1 cellular context compared by ENCODE assay signal in genomic region chr1:156689035-156689959, GRCh38.
TF ChIP-seq lines count a peak whose summit lies in the region.

No MANE protein-coding gene starts in this region.

TF ChIP-seq in K562, 482 proteins besides CTCF, POLR2A, EP300 and RAD21 (continued from another document and continues in another):
- no peak for TF ChIP-seq NCOA6 (IDR thresholded peaks at IDR 0.05)
- no peak for TF ChIP-seq U2AF1 (optimal IDR thresholded peaks at IDR 0.05; ENCODE audit: low read depth, low read length)
- TF ChIP-seq RERE (CRISPR knock-in tag; IDR thresholded peaks at IDR 0.05; ENCODE audit: borderline replicate concordance) = peak; percentile 65; the same call in 1 of the 2 replicates
- no peak for TF ChIP-seq YBX1 (IDR thresholded peaks at IDR 0.05)
- peak in 1 of 2 experiments; percentile 21; a peak in 1 of 4 replicates for TF ChIP-seq ARNT (IDR thresholded peaks at IDR 0.05)
- TF ChIP-seq KLF16 (IDR thresholded peaks at IDR 0.05) = 0 out of 2 replicates have a peak, but pooled peaks have one; percentile 11
- TF ChIP-seq, protein P1, sequence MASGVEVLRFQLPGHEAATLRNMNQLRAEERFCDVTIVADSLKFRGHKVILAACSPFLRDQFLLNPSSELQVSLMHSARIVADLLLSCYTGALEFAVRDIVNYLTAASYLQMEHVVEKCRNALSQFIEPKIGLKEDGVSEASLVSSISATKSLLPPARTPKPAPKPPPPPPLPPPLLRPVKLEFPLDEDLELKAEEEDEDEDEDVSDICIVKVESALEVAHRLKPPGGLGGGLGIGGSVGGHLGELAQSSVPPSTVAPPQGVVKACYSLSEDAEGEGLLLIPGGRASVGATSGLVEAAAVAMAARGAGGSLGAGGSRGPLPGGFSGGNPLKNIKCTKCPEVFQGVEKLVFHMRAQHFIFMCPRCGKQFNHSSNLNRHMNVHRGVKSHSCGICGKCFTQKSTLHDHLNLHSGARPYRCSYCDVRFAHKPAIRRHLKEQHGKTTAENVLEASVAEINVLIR (CRISPR knock-in tag; IDR thresholded peaks at IDR 0.05) = no peak
- TF ChIP-seq BMI1 (IDR thresholded peaks at IDR 0.05; ENCODE audit: low read length) = no peak
- TF ChIP-seq ZNF507 (tag; conservative IDR thresholded peaks at IDR 0.05) = no peak
- TF ChIP-seq CREM (IDR thresholded peaks at IDR 0.05; ENCODE audit: low read depth) = no peak
- no peak for TF ChIP-seq SRSF7 (optimal IDR thresholded peaks at IDR 0.05; ENCODE audit: low read depth, low read length)
- TF ChIP-seq SMAD2 (IDR thresholded peaks at IDR 0.05; ENCODE audit: low read depth, low read length) = no peak
- TF ChIP-seq ZC3H4 (CRISPR knock-in tag; IDR thresholded peaks at IDR 0.05; ENCODE audit: borderline replicate concordance) = no peak
- 0 out of 2 replicates have a peak, but pooled peaks have one; percentile 35 for TF ChIP-seq CREB3L1 (IDR thresholded peaks at IDR 0.05; ENCODE audit: borderline replicate concordance, low read depth)
- TF ChIP-seq ZBED1 (IDR thresholded peaks at IDR 0.05) = no peak
- 0 out of 4 replicates have a peak, but pooled peaks of 1 of the 2 experiments have one; percentile 9 for TF ChIP-seq TBL1XR1 (IDR thresholded peaks at IDR 0.05; ENCODE audit: low read length in 2 of 2)
- no peak for TF ChIP-seq GATA2 (CRISPR knock-in tag; IDR thresholded peaks at IDR 0.05)
- TF ChIP-seq, protein P2, sequence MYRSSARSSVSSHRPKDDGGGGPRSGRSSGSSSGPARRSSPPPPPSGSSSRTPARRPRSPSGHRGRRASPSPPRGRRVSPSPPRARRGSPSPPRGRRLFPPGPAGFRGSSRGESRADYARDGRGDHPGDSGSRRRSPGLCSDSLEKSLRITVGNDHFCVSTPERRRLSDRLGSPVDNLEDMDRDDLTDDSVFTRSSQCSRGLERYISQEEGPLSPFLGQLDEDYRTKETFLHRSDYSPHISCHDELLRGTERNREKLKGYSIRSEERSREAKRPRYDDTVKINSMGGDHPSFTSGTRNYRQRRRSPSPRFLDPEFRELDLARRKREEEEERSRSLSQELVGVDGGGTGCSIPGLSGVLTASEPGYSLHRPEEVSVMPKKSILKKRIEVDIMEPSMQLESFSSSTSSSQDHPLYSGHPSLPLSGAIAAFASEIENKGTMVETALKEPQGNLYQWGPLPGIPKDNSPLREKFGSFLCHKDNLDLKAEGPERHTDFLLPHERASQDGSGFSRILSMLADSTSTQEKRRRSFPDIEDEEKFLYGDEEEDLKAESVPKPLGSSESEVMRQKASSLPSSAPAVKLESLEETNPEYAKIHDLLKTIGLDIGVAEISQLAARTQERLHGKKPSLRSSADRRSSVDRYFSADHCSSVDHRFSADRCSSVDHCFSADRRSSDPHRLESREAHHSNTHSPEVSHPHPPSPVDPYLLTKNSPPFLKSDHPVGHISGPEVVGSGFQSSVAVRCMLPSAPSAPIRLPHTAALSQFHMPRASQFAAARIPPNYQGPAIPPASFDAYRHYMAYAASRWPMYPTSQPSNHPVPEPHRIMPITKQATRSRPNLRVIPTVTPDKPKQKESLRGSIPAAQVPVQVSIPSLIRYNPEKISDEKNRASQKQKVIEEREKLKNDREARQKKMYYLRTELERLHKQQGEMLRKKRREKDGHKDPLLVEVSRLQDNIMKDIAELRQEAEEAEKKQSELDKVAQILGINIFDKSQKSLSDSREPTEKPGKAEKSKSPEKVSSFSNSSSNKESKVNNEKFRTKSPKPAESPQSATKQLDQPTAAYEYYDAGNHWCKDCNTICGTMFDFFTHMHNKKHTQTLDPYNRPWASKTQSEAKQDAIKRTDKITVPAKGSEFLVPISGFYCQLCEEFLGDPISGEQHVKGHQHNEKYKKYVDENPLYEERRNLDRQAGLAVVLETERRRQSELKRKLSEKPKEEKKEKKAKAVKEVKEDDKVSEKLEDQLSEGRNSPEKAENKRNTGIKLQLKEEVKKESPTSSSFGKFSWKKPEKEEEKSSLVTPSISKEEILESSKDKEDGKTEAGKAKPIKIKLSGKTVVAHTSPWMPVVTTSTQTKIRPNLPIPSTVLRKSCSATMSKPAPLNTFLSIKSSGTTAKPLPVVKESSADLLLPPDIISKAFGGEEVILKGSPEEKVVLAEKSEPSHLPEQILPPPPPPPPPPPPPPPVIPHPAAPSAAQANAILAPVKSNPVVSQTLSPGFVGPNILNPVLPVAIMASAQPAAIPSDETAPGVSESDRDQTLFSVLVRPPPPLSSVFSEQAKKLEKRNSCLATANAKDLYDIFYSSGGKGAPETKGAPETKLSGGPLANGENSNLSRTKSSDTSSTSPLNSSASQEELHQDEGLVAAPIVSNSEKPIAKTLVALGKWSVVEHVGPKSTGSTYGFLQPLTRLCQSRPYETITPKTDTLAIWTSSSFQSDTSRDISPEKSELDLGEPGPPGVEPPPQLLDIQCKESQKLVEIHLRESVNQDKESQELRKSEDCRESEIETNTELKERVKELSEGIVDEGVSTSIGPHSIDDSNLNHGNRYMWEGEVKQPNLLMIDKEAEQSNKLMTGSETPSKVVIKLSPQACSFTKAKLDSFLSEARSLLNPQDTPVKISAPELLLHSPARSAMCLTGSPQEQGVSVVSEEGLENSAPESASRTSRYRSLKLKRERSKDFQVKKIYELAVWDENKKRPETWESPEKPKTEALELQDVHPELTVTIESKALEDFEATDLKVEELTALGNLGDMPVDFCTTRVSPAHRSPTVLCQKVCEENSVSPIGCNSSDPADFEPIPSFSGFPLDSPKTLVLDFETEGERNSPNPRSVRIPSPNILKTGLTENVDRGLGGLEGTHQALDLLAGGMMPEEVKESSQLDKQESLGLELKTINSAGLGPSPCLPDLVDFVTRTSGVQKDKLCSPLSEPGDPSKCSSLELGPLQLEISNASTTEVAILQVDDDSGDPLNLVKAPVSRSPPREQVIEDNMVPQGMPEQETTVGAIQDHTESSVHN (IDR thresholded peaks at IDR 0.05; ENCODE audit: borderline replicate concordance in 1 of 2, low read depth in 1 of 2) = no peak
- TF ChIP-seq KAT7 (CRISPR knock-in tag; IDR thresholded peaks at IDR 0.05; ENCODE audit: borderline replicate concordance) = peak; percentile 89
- TF ChIP-seq ELF4 (CRISPR knock-in tag; IDR thresholded peaks at IDR 0.05) = no peak
- TF ChIP-seq, protein P3, sequence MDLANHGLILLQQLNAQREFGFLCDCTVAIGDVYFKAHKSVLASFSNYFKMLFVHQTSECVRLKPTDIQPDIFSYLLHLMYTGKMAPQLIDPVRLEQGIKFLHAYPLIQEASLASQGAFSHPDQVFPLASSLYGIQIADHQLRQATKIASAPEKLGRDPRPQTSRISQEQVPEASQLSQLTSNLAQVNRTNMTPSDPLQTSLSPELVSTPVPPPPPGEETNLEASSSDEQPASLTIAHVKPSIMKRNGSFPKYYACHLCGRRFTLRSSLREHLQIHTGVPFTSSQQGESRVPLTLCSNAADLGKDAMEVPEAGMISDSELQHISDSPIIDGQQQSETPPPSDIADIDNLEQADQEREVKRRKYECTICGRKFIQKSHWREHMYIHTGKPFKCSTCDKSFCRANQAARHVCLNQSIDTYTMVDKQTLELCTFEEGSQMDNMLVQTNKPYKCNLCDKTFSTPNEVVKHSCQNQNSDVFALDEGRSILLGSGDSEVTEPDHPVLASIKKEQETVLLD (IDR thresholded peaks at IDR 0.05) = 0 out of 2 replicates have a peak, but pooled peaks have one; percentile 27
- TF ChIP-seq GATAD2A (IDR thresholded peaks at IDR 0.05) = peak; percentile 35; the same call in 1 of the 2 replicates
- TF ChIP-seq, protein P4, sequence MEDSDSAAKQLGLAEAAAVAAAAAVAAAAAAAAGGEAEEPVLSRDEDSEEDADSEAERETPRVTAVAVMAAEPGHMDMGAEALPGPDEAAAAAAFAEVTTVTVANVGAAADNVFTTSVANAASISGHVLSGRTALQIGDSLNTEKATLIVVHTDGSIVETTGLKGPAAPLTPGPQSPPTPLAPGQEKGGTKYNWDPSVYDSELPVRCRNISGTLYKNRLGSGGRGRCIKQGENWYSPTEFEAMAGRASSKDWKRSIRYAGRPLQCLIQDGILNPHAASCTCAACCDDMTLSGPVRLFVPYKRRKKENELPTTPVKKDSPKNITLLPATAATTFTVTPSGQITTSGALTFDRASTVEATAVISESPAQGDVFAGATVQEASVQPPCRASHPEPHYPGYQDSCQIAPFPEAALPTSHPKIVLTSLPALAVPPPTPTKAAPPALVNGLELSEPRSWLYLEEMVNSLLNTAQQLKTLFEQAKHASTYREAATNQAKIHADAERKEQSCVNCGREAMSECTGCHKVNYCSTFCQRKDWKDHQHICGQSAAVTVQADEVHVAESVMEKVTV (CRISPR knock-in tag; IDR thresholded peaks at IDR 0.05) = peak; percentile 92
- peak; percentile 26 to 75; a peak in 1 of 4 replicates for TF ChIP-seq MLLT1 (IDR thresholded peaks at IDR 0.05)
- TF ChIP-seq, protein P5, sequence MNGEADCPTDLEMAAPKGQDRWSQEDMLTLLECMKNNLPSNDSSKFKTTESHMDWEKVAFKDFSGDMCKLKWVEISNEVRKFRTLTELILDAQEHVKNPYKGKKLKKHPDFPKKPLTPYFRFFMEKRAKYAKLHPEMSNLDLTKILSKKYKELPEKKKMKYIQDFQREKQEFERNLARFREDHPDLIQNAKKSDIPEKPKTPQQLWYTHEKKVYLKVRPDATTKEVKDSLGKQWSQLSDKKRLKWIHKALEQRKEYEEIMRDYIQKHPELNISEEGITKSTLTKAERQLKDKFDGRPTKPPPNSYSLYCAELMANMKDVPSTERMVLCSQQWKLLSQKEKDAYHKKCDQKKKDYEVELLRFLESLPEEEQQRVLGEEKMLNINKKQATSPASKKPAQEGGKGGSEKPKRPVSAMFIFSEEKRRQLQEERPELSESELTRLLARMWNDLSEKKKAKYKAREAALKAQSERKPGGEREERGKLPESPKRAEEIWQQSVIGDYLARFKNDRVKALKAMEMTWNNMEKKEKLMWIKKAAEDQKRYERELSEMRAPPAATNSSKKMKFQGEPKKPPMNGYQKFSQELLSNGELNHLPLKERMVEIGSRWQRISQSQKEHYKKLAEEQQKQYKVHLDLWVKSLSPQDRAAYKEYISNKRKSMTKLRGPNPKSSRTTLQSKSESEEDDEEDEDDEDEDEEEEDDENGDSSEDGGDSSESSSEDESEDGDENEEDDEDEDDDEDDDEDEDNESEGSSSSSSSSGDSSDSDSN (IDR thresholded peaks at IDR 0.05; ENCODE audit: borderline replicate concordance in 1 of 2, low read depth in 2 of 2, low read length in 2 of 2) = 0 out of 4 replicates have a peak, but pooled peaks of 1 of the 2 experiments have one; percentile 43
- peak; percentile 61 for TF ChIP-seq VEZF1 (CRISPR knock-in tag; IDR thresholded peaks at IDR 0.05)
- TF ChIP-seq KLF6 (CRISPR knock-in tag; IDR thresholded peaks at IDR 0.05; ENCODE audit: borderline replicate concordance) = no peak
- peak; percentile 42 for TF ChIP-seq TBP (optimal IDR thresholded peaks at IDR 0.05; ENCODE audit: low read depth, low read length)
